In genomic region chr6:122426597-122426996, GRCh38 we compare ENCODE assay signal across 23 cellular contexts. TPM values are rescaled to one million over a fixed set of nuclear protein-coding genes. Genes with fewer than 3 reads are reported as not detected.
DNase-seq lines count a peak whose midpoint lies in the region; ATAC-seq and TF ChIP-seq lines count a peak whose summit lies in the region.
"Had no signal": no experiment of that assay in that cellular context is flagged by ENCODE, and none has a peak within 500 bp of the region (broad histone marks: within the 10 kb centered on the region; RNA-seq: fewer than 3 reads in every experiment).

No MANE protein-coding gene starts in this region.

- peaks cover 9% of the 10 kb centered on the region for H3K4me1 ChIP-seq in mammary epithelial cell (ENCODE audit: insufficient read depth, low read length)
- 0 out of 2 replicates have a peak, but pooled peaks cover 2% of the 10 kb centered on the region for H3K4me1 ChIP-seq in IMR-90 (ENCODE audit: control insufficient read depth, insufficient read depth, low read length)

- TF ChIP-seq CTCF in mammary epithelial cell (conservative IDR thresholded peaks at IDR 0.05 in 1 of 2, IDR thresholded peaks at IDR 0.05 in 1 of 2; ENCODE audit: extremely low read depth in 1 of 2, insufficient read depth in 1 of 2, low read depth in 1 of 2, low read length in 2 of 2) (no peak), MCF 10A (IDR thresholded peaks at IDR 0.05; ENCODE audit: unreplicated experiment) (no peak), IMR-90 (conservative IDR thresholded peaks at IDR 0.05; ENCODE audit: low read depth, low read length) (no peak), choroid plexus epithelial cell (conservative IDR thresholded peaks at IDR 0.05; ENCODE audit: low read depth, low read length) (no peak), progenitor cell of endocrine pancreas (IDR thresholded peaks at IDR 0.05; ENCODE audit: unreplicated experiment) (no peak)

- H3K9me3 Mint-ChIP-seq in MCF 10A (ENCODE audit: unreplicated experiment) (no peaks in the 10 kb centered on the region), progenitor cell of endocrine pancreas (ENCODE audit: low read depth) (no peaks in the 10 kb centered on the region)
- H3K9me3 Mint-ChIP-seq: CD8-positive, alpha-beta memory T cell had no signal

- H3K9me3 ChIP-seq in mammary epithelial cell (replicated peaks; ENCODE audit: insufficient read depth, low read length) (no peaks in the 10 kb centered on the region), IMR-90 (ENCODE audit: control insufficient read depth, insufficient read depth, low read length) (no peaks in the 10 kb centered on the region)

- DNase-seq in mammary epithelial cell (peak; percentile 7), MCF 10A (ENCODE audit: unreplicated experiment) (no peak), IMR-90 (peak; percentile 8), choroid plexus epithelial cell (ENCODE audit: low read depth) (peak; percentile 35), progenitor cell of endocrine pancreas (ENCODE audit: low spot score, unreplicated experiment) (no peak), SW 1271 (lab: John Stamatoyannopoulos, UW) (no peak), AG20443 (ENCODE audit: low spot score) (no peak)
- DNase-seq: CD8-positive, alpha-beta memory T cell; DMS 273 treated with DMSO at 0.1 percent for 48 hours; DMS79; GF-D8; HCEC 1CT; NCI-H1092; NCI-H1417 treated with DMSO at 0.1 percent for 48 hours; NCI-H1694 treated with DMSO at 0.1 percent for 48 hours; NCI-H2081; NCI-H2227 treated with DMSO at 0.1 percent for 48 hours; NCI-H510A; NCI-H69; Right ventricle myocardium superior; RPMI8226 had no signal

- H3K36me3 ChIP-seq in mammary epithelial cell (ENCODE audit: insufficient read depth, low read length) (peaks cover 15% of the 10 kb centered on the region), IMR-90 (ENCODE audit: control insufficient read depth, insufficient read depth, low read length) (peaks cover 6% of the 10 kb centered on the region)

- H3K27me3 ChIP-seq in mammary epithelial cell (ENCODE audit: insufficient read depth, low read length): no peaks in the 10 kb centered on the region
- no peaks in the 10 kb centered on the region for H3K27me3 ChIP-seq in IMR-90 (ENCODE audit: control insufficient read depth, insufficient read depth, low read length)

- ATAC-seq in IMR-90 (ENCODE audit: low read depth): no peak

- no peak overlapping the region for H3K27ac Mint-ChIP-seq in MCF 10A (ENCODE audit: low read depth, unreplicated experiment)
- peak overlapping the region; percentile 14 for H3K27ac Mint-ChIP-seq in progenitor cell of endocrine pancreas
- H3K27ac Mint-ChIP-seq: B cell had no signal

- CTCF ChIA-PET in mammary epithelial cell (lab: Charles Lee; ENCODE audit: low non-redundant PET) (no interaction called here), MCF 10A (lab: Yijun Ruan, JAX) (interaction anchor here (0.6 to 1.5 kb wide), 2 partner anchors 26 to 52 kb away, joined by 3 read pairs; no protein-coding TSS in a partner anchor), IMR-90 (lab: Yijun Ruan, JAX) (no interaction called here)

- TF ChIP-seq RAD21 in IMR-90 (IDR thresholded peaks at IDR 0.05; ENCODE audit: low read length): no peak

- H2BK120ac ChIP-seq in IMR-90 (ENCODE audit: low read depth, low read length): no peak overlapping the region

- H3K23ac ChIP-seq in IMR-90 (ENCODE audit: low read depth, low read length): no peak overlapping the region

- H3K18ac ChIP-seq in IMR-90 (ENCODE audit: low read depth, low read length): no peak overlapping the region

- no peak overlapping the region for H2BK15ac ChIP-seq in IMR-90 (ENCODE audit: low read depth, low read length)

- H3K4me3 ChIP-seq in mammary epithelial cell (replicated peaks in 1 of 3; ENCODE audit: insufficient read depth in 1 of 3, low read depth in 2 of 3, low read length in 3 of 3) (no peak overlapping the region), IMR-90 (ENCODE audit: insufficient read depth, low read depth, low read length) (no peak overlapping the region), choroid plexus epithelial cell (ENCODE audit: low read depth, low read length) (no peak overlapping the region)

- H2AFZ ChIP-seq in mammary epithelial cell (ENCODE audit: low read depth, low read length) (no peak overlapping the region), IMR-90 (replicated peaks; ENCODE audit: low read length, poor library complexity) (no peak overlapping the region)

- H3K9ac ChIP-seq in mammary epithelial cell (ENCODE audit: insufficient read depth, low read length) (no peak overlapping the region), IMR-90 (ENCODE audit: low read depth, low read length) (no peak overlapping the region)

- peaks cover 47% of the 10 kb centered on the region for H3K36me3 Mint-ChIP-seq in MCF 10A (ENCODE audit: insufficient read depth, unreplicated experiment)
- peaks cover 30% of the 10 kb centered on the region for H3K36me3 Mint-ChIP-seq in progenitor cell of endocrine pancreas (ENCODE audit: insufficient read depth)

- no peak overlapping the region for H4K5ac ChIP-seq in IMR-90 (ENCODE audit: low read depth, low read length)

- H2AK9ac ChIP-seq in IMR-90 (replicated peaks; ENCODE audit: low read depth, low read length, poor library complexity): no peak overlapping the region

- H3K9me1 ChIP-seq in IMR-90 (ENCODE audit: insufficient read depth, low read length): no peaks in the 10 kb centered on the region

- dilution Hi-C loops in mammary epithelial cell (cut with HindIII; ENCODE audit: low sequenced_read_pairs) (no loop called here), IMR-90 (cut with HindIII; ENCODE audit: low sequenced_read_pairs, unreplicated experiment) (no loop called here)

- H3K27ac ChIP-seq in mammary epithelial cell (ENCODE audit: insufficient read depth, low read depth, low read length) (no peak overlapping the region), IMR-90 (ENCODE audit: insufficient read depth, low read length) (no peak overlapping the region)
- H3K27ac ChIP-seq: C4-2B had no signal

- no peak overlapping the region for H4K8ac ChIP-seq in IMR-90 (ENCODE audit: low read depth in 2 of 2, low read length in 2 of 2)

- H3K27me3 Mint-ChIP-seq in MCF 10A (ENCODE audit: insufficient read depth, unreplicated experiment) (no peaks in the 10 kb centered on the region), progenitor cell of endocrine pancreas (no peaks in the 10 kb centered on the region)
- H3K27me3 Mint-ChIP-seq: B cell; CD8-positive, alpha-beta memory T cell had no signal

- in situ Hi-C loops in mammary epithelial cell (cut with MboI; ENCODE audit: low sequenced_read_pairs in 2 of 2): no loop called here
- in situ Hi-C loops in IMR-90 (cut with MboI; ENCODE audit: low sequenced_read_pairs): no loop called here

- no peak overlapping the region for H2AK5ac ChIP-seq in IMR-90 (ENCODE audit: low read depth, low read length)

- H3K4me2 ChIP-seq in mammary epithelial cell (ENCODE audit: insufficient read depth, low read depth, low read length) (no peak overlapping the region), IMR-90 (ENCODE audit: low read depth, low read length) (no peak overlapping the region)

- H3K56ac ChIP-seq in IMR-90 (ENCODE audit: extremely low read depth, insufficient read depth, low read length): no peak overlapping the region

- no peaks in the 10 kb centered on the region for H3K79me2 ChIP-seq in mammary epithelial cell (ENCODE audit: insufficient read depth, low read length)

- peaks cover 0 to 3% of the 10 kb centered on the region in 2 experiments; a peak in 1 of 4 replicates for H3K79me1 ChIP-seq in IMR-90 (ENCODE audit: low read depth in 1 of 2, low read length in 2 of 2)

- BruUV-seq in mammary epithelial cell (replicated peaks; lab: Mats Ljungman, UMichigan) (no TSS peak), MCF 10A (replicated peaks; lab: Mats Ljungman, UMichigan) (no TSS peak), IMR-90 (replicated peaks; lab: Mats Ljungman, UMichigan) (no TSS peak)

- H2BK5ac ChIP-seq in IMR-90 (ENCODE audit: low read depth, low read length, poor library complexity, severe bottlenecking): no peak overlapping the region

- no peak overlapping the region for H3K14ac ChIP-seq in IMR-90 (replicated peaks; ENCODE audit: low read depth, low read length)

- H4K20me1 ChIP-seq in mammary epithelial cell (ENCODE audit: insufficient read depth, low read length) (no peaks in the 10 kb centered on the region), IMR-90 (ENCODE audit: insufficient read depth, low read length) (no peaks in the 10 kb centered on the region)

- intact Hi-C loops in mammary epithelial cell (cut with micrococcal nuclease) (no loop called here), MCF 10A (cut with micrococcal nuclease) (no loop called here), IMR-90 (cut with micrococcal nuclease) (no loop called here)

- H3K4me3 Mint-ChIP-seq in MCF 10A (ENCODE audit: unreplicated experiment) (no peak overlapping the region), progenitor cell of endocrine pancreas (ENCODE audit: low read depth) (no peak overlapping the region)
- H3K4me3 Mint-ChIP-seq: B cell; CD8-positive, alpha-beta memory T cell had no signal

- H2BK20ac ChIP-seq in IMR-90 (ENCODE audit: low read depth, low read length): no peak overlapping the region

- no peak for TF ChIP-seq POLR2A in IMR-90 (IDR thresholded peaks at IDR 0.05; ENCODE audit: low read depth, low read length)

- 100% methylated on average over 3 of the region's 3 CpGs for WGBS in mammary epithelial cell (ENCODE audit: low coverage, missing lambda C conversion rate)
- no CpG with 5 or more reads among the region's 3 CpGs for WGBS in IMR-90 (ENCODE audit: extremely low coverage in 2 of 2, insufficient read length in 1 of 2), 2 experiments

- POLR2A ChIA-PET in MCF 10A (lab: Yijun Ruan, JAX): interaction anchor here (0.5 to 1.3 kb wide), 3 partner anchors 28 to 530 kb away, joined by 3 to 5 read pairs (median 3); partner anchors contain the start of gene SERINC1
- POLR2A ChIA-PET in IMR-90 (lab: Charles Lee; ENCODE audit: unreplicated experiment): no interaction called here

- H3K4ac ChIP-seq in IMR-90 (ENCODE audit: low read depth, low read length): no peak overlapping the region

- H4K91ac ChIP-seq in IMR-90 (ENCODE audit: insufficient read depth, low read depth, low read length): no peak overlapping the region

- H3K4me1 Mint-ChIP-seq in MCF 10A (ENCODE audit: insufficient read depth, unreplicated experiment): no peaks in the 10 kb centered on the region
- H3K4me1 Mint-ChIP-seq in progenitor cell of endocrine pancreas (ENCODE audit: low read depth): peaks cover 2% of the 10 kb centered on the region
- H3K4me1 Mint-ChIP-seq: B cell had no signal

RNA-seq across cellular contexts. Expression of gene HSF2, which starts 27.1 kb away (rescaled TPM):
- total RNA-seq in mammary epithelial cell (10 to 100 TPM in 1 of 2 donors, 1 to 10 TPM in 1; 8.0 to 10.7 TPM), MCF 10A (2022) (8.2 and 8.6 TPM in 2 replicates), IMR-90 (2012; rRNA removed) (28.9 and 31.1 TPM in 2 replicates), progenitor cell of endocrine pancreas (23.6 and 25.6 TPM in 2 replicates)
- polyA plus RNA-seq in mammary epithelial cell (10.4 TPM), IMR-90 (2012; rRNA removed) (17.6 and 19.0 TPM in 2 replicates)
- polyA minus RNA-seq in mammary epithelial cell: 14.1 TPM
- polyA plus RNA-seq in IMR-90 (2012; cell fraction: cytosol; rRNA removed): 4.1 and 10.5 TPM in 2 replicates
- polyA plus RNA-seq in IMR-90 (2012; cell fraction: nucleus; rRNA removed; ENCODE audit: low replicate concordance): 6.2 and 53.7 TPM in 2 replicates

RNA-seq across cellular contexts. Expression of gene SERINC1, which starts 45.0 kb away (rescaled TPM):
- total RNA-seq in mammary epithelial cell (100 to 1,000 TPM in 1 of 2 donors, 10 to 100 TPM in 1; 97.6 to 153 TPM), MCF 10A (2022) (106 and 128 TPM in 2 replicates), IMR-90 (2012; rRNA removed) (123 and 235 TPM in 2 replicates), progenitor cell of endocrine pancreas (88.2 and 91.1 TPM in 2 replicates)
- polyA plus RNA-seq in mammary epithelial cell (47.4 TPM), IMR-90 (2012; rRNA removed) (55.3 and 79.8 TPM in 2 replicates)
- polyA minus RNA-seq in mammary epithelial cell: 34.4 TPM
- 13.8 and 14.5 TPM in 2 replicates for polyA plus RNA-seq in IMR-90 (2012; cell fraction: cytosol; rRNA removed)
- polyA plus RNA-seq in IMR-90 (2012; cell fraction: nucleus; rRNA removed; ENCODE audit: low replicate concordance): 2.6 and 23.2 TPM in 2 replicates

Comparison
In these comparisons a context has a peak if more than half of its experiments do, and no peak if none do; other contexts are left out.
1. DNase-seq: peak in mammary epithelial cell (single experiment), IMR-90 (single experiment) and choroid plexus epithelial cell (single experiment); none in MCF 10A (single experiment), progenitor cell of endocrine pancreas (single experiment), SW 1271 (0 of 2) and AG20443 (single experiment).